In the genomic region with DNA sequence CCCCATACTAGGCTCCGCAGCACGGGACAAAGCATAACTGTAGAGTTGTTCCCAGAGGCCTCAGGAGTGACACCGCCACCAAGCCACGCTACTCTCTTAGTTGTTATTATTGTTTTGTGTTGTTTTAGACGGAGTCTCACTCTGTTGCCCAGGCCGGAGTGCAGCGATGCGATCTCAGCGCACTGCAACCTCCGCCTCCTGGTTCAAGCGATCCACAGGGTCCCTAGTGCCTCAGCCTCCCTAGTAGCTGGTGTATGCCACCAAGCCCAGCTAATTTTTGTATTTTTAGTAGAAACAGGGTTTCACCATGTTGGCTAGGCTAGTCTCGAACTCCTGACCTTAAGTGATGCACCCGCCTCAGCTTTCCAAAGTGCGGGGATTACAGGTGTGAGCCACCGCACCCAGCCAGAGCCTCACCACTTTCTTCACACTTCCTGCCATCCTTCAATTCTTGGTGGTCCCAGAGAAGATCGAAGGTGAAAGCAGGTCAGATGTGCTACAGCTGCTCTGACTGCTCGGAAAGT, we compare ENCODE assay signal across 8 cellular contexts. TPM values are rescaled to one million over a fixed set of nuclear protein-coding genes. Genes with fewer than 3 reads are reported as not detected.
DNase-seq lines count a peak whose midpoint lies in the region; ATAC-seq and TF ChIP-seq lines count a peak whose summit lies in the region.

No MANE protein-coding gene starts in this region.

- no peak for DNase-seq in GM12864 (ENCODE audit: low read depth)
- no peak for DNase-seq in foreskin fibroblast
- DNase-seq in retinal pigment epithelial cell (ENCODE audit: low read depth): no peak
- DNase-seq in NAMALWA (ENCODE audit: low spot score): no peak
- no peak for DNase-seq in SK-N-DZ (ENCODE audit: low spot score)

- TF ChIP-seq CTCF in GM12864 (IDR thresholded peaks at IDR 0.05; ENCODE audit: low read depth, low read length, missing control alignments): no peak
- TF ChIP-seq CTCF in VCaP (conservative IDR thresholded peaks at IDR 0.05): no peak
- TF ChIP-seq CTCF in foreskin fibroblast (IDR thresholded peaks at IDR 0.05; ENCODE audit: low read depth, low read length): no peak
- TF ChIP-seq CTCF in retinal pigment epithelial cell (conservative IDR thresholded peaks at IDR 0.05; ENCODE audit: low read depth, low read length): no peak

- H3K27ac ChIP-seq in VCaP: peak overlapping the region; percentile 91

- H3K4me3 ChIP-seq in GM12864 (ENCODE audit: low read depth, low read length) (peak overlapping the region; percentile 98), foreskin fibroblast (ENCODE audit: low read depth in 1 of 2, low read length in 2 of 2) (peak overlapping the region; percentile 60 to 92), retinal pigment epithelial cell (ENCODE audit: low read length) (peak overlapping the region; percentile 95)

- ATAC-seq in HG02884 (IDR thresholded peaks at IDR 0.05; ENCODE audit: unreplicated experiment) (no peak), GM18870 (IDR thresholded peaks at IDR 0.05; ENCODE audit: unreplicated experiment) (no peak)

RNA-seq across cellular contexts. Expression of a gene that starts 11.8 kb away (rescaled TPM):
- polyA plus RNA-seq in SK-N-DZ (2014; cell fraction: cytosol; rRNA removed): 151 and 154 TPM in 2 replicates
- 42.5 and 61.5 TPM in 2 replicates for polyA plus RNA-seq in SK-N-DZ (2014; cell fraction: nucleus; rRNA removed)

RNA-seq across cellular contexts. Expression of a gene that starts 24.6 kb away (rescaled TPM):
- not detected in 2 replicates for polyA plus RNA-seq in SK-N-DZ (2014; cell fraction: cytosol; rRNA removed)
- not detected in 2 replicates for polyA plus RNA-seq in SK-N-DZ (2014; cell fraction: nucleus; rRNA removed)

RNA-seq across cellular contexts. Expression of a gene that starts 38.0 kb away (rescaled TPM):
- 84.3 and 90.7 TPM in 2 replicates for polyA plus RNA-seq in SK-N-DZ (2014; cell fraction: cytosol; rRNA removed)
- 37.7 and 51.1 TPM in 2 replicates for polyA plus RNA-seq in SK-N-DZ (2014; cell fraction: nucleus; rRNA removed)
